Comparison of ENCODE assay signal across 1 cellular context in genomic region chr1:156157506-156157905, GRCh38.
TF ChIP-seq lines count a peak whose summit lies in the region.

No MANE protein-coding gene starts in this region.

TF ChIP-seq in HepG2, 621 proteins besides CTCF, POLR2A, EP300 and RAD21:
- TF ChIP-seq TIGD3 (CRISPR knock-in tag; IDR thresholded peaks at IDR 0.05; ENCODE audit: borderline replicate concordance): no peak
- TF ChIP-seq ZNF317 (CRISPR knock-in tag; IDR thresholded peaks at IDR 0.05): 0 out of 2 replicates have a peak, but pooled peaks have one; percentile 39
